In the genomic region with DNA sequence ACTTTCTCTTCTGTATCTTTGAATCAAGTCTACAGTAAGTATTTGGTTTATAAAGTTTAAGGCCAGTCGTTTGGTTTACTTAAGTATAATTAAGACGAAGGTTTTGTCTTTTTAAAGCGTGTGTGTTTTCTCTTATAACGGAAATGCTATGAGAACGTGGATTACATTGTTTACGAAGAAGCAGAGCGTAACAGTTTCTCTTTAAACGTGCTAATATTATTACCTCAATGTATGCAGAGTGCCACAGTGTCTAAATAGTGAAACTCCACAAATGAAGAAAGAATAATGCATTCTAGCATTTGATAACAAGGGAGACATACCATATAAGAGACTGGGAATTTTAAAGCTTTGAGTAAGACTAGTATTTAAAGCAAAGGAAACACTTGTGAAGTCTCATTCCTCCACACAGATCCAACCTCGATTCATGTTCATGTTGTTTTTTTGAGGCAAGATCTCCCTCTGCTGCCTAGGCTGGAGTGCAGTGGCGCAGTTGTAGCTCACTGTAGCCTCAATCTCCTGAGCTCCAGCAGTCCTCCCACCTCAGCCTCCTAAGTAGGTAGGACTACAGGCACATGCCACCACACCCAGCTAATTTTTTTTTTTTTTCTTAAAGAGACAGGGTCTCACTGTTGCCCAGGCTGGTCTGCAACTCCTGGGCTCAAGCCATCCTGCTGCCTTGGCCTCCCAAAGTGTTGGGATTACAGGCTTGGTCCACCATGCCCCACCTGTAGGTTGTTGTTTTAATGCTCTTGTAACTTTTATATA, we compare ENCODE assay signal across 8 cellular contexts. TPM values are rescaled to one million over a fixed set of nuclear protein-coding genes. Genes with fewer than 3 reads are reported as not detected.
DNase-seq lines count a peak whose midpoint lies in the region; ATAC-seq and TF ChIP-seq lines count a peak whose summit lies in the region.

No MANE protein-coding gene starts in this region.

- H3K4me3 ChIP-seq in NT2/D1 (ENCODE audit: insufficient read length, low read depth) (peak overlapping the region; percentile 56), right atrium auricular region (peak overlapping the region; percentile 55 to 76), skeletal muscle tissue (ENCODE audit: low read length in 3 of 3) (peak overlapping the region; percentile 63 to 77 (median 71))

- H3K9ac ChIP-seq in NT2/D1 (ENCODE audit: insufficient read length, low read depth) (peak overlapping the region; percentile 73), skeletal muscle tissue (ENCODE audit: low read depth in 1 of 3, low read length in 3 of 3) (peak overlapping the region; percentile 66 to 71 (median 66))

- CTCF ChIA-PET in activated CD4-positive, alpha-beta T cell treated with anti-CD3 and anti-CD28 coated beads for 36 hours (lab: Charles Lee): interaction anchor here (0.6 to 1.9 kb wide), 8 partner anchors 26 to 217 kb away, joined by 3 to 11 read pairs (median 3); partner anchors contain the start of genes AIMP2 and PMS2

- H3K9me3 Mint-ChIP-seq in activated CD4-positive, alpha-beta T cell treated with anti-CD3 and anti-CD28 coated beads for 36 hours (ENCODE audit: low read depth): no peaks in the 10 kb centered on the region

- POLR2A ChIA-PET in activated CD4-positive, alpha-beta T cell treated with anti-CD3 and anti-CD28 coated beads for 36 hours (lab: Charles Lee): interaction anchor here (0.7 kb wide), 1 partner anchor 98 kb away, joined by 3 read pairs; the partner anchor contains the start of genes AIMP2 and PMS2

- H3K36me3 ChIP-seq in NT2/D1 (ENCODE audit: insufficient read depth, insufficient read length, low read length): peaks cover 12% of the 10 kb centered on the region
- peaks cover 3% of the 10 kb centered on the region for H3K36me3 ChIP-seq in right atrium auricular region
- peaks cover 0 to 4% (median 3%) of the 10 kb centered on the region in 3 donors for H3K36me3 ChIP-seq in skeletal muscle tissue (ENCODE audit: control insufficient read depth in 3 of 3, insufficient read depth in 3 of 3, low read length in 3 of 3)

- peak in 1 of 2 donors; percentile 42 for TF ChIP-seq CTCF in right atrium auricular region (IDR thresholded peaks at IDR 0.05)

- peaks cover 11% of the 10 kb centered on the region for H3K36me3 Mint-ChIP-seq in activated CD4-positive, alpha-beta T cell treated with anti-CD3 and anti-CD28 coated beads for 36 hours (ENCODE audit: low read depth)

- H3K4me1 Mint-ChIP-seq in activated CD4-positive, alpha-beta T cell treated with anti-CD3 and anti-CD28 coated beads for 36 hours: peaks cover 37% of the 10 kb centered on the region

- H3K27ac Mint-ChIP-seq in activated CD4-positive, alpha-beta T cell treated with anti-CD3 and anti-CD28 coated beads for 36 hours: peak overlapping the region; percentile 87

- peak; percentile 63 for DNase-seq in activated CD4-positive, alpha-beta T cell treated with anti-CD3 and anti-CD28 coated beads for 36 hours
- DNase-seq in activated CD4-positive, alpha-beta T cell treated with anti-CD3 and anti-CD28 coated beads for 1 hour: no peak
- DNase-seq in NT2/D1 (ENCODE audit: low read depth, low spot score): no peak
- DNase-seq in activated effector memory CD4-positive, alpha-beta T cell treated with anti-CD3 and anti-CD28 coated beads, Interleukin-2, amount 50 U/mL, for 16 hours: peak; percentile 76
- DNase-seq in right atrium auricular region (ENCODE audit: low spot score): peak; percentile 43
- no peak for DNase-seq in NCI-H1105 (lab: John Stamatoyannopoulos, UW)
- no peak for DNase-seq in NCI-H2171 treated with DMSO at 0.1 percent for 48 hours (lab: John Stamatoyannopoulos, UW)

- ATAC-seq in activated CD4-positive, alpha-beta T cell treated with anti-CD3 and anti-CD28 coated beads for 36 hours: peak; percentile 25

- no peaks in the 10 kb centered on the region for H3K27me3 Mint-ChIP-seq in activated CD4-positive, alpha-beta T cell treated with anti-CD3 and anti-CD28 coated beads for 36 hours

- H3K27ac ChIP-seq in right atrium auricular region (peak overlapping the region; percentile 33 to 83), skeletal muscle tissue (ENCODE audit: low read depth, low read length) (peak overlapping the region; percentile 32)

- H3K9me3 ChIP-seq in NT2/D1 (ENCODE audit: insufficient read depth, low read length) (no peaks in the 10 kb centered on the region), right atrium auricular region (no peaks in the 10 kb centered on the region), skeletal muscle tissue (ENCODE audit: control insufficient read depth in 3 of 3, low read length in 3 of 3) (no peaks in the 10 kb centered on the region)

- H3K4me1 ChIP-seq in NT2/D1 (ENCODE audit: insufficient read depth, insufficient read length) (peaks cover 5% of the 10 kb centered on the region), right atrium auricular region (peaks cover 0 to 22% of the 10 kb centered on the region in 2 donors), skeletal muscle tissue (ENCODE audit: control insufficient read depth in 3 of 3, insufficient read depth in 3 of 3, low read length in 3 of 3) (peaks cover 2 to 14% (median 7%) of the 10 kb centered on the region in 3 donors)

- peak overlapping the region; percentile 82 for H3K4me3 Mint-ChIP-seq in activated CD4-positive, alpha-beta T cell treated with anti-CD3 and anti-CD28 coated beads for 36 hours

- intact Hi-C loops in activated CD4-positive, alpha-beta T cell treated with anti-CD3 and anti-CD28 coated beads for 36 hours (cut with DNase I, micrococcal nuclease): loop anchor here in 1 of 2 experiments (1.0 kb wide), 1 partner anchor 122 kb away; no protein-coding TSS in a partner anchor

- H3K27me3 ChIP-seq in NT2/D1 (ENCODE audit: insufficient read depth, insufficient read length) (no peaks in the 10 kb centered on the region), right atrium auricular region (no peaks in the 10 kb centered on the region), skeletal muscle tissue (ENCODE audit: control insufficient read depth in 3 of 3, insufficient read depth in 3 of 3, low read length in 3 of 3) (no peaks in the 10 kb centered on the region)

RNA-seq across cellular contexts. Expression of gene USP42, which starts 1.6 kb away (rescaled TPM):
- 10 to 100 TPM in 1 of 2 experiments, 1 to 10 TPM in 1; 9.2 to 11.9 TPM for total RNA-seq in activated CD4-positive, alpha-beta T cell treated with anti-CD3 and anti-CD28 coated beads for 36 hours
- total RNA-seq in right atrium auricular region (1 to 10 TPM; 3.7 to 5.8 TPM), skeletal muscle tissue (4.7 TPM)

RNA-seq across cellular contexts. Expression of gene EIF2AK1, which starts 47.3 kb away (rescaled TPM):
- 100 to 1,000 TPM; 104 to 114 TPM for total RNA-seq in activated CD4-positive, alpha-beta T cell treated with anti-CD3 and anti-CD28 coated beads for 36 hours
- total RNA-seq in right atrium auricular region (10 to 100 TPM; 73.2 to 95.2 TPM), skeletal muscle tissue (34.4 TPM)

Comparison
In these comparisons a context has a peak if more than half of its experiments do, and no peak if none do; other contexts are left out.
1. DNase-seq: peak in activated CD4-positive, alpha-beta T cell treated with anti-CD3 and anti-CD28 coated beads for 36 hours (single experiment), activated effector memory CD4-positive, alpha-beta T cell treated with anti-CD3 and anti-CD28 coated beads, Interleukin-2, amount 50 U/mL, for 16 hours (single experiment) and right atrium auricular region (single experiment); none in activated CD4-positive, alpha-beta T cell treated with anti-CD3 and anti-CD28 coated beads for 1 hour (single experiment), NT2/D1 (single experiment), NCI-H1105 (single experiment) and NCI-H2171 treated with DMSO at 0.1 percent for 48 hours (single experiment).
2. Peak in every context shown above with its lines, with median percentiles within 50 percentile points of each other: H3K4me3 ChIP-seq.